24 cellular contexts compared by ENCODE assay signal in genomic region chr3:49535971-49536874, GRCh38. TPM values are rescaled to one million over a fixed set of nuclear protein-coding genes. Genes with fewer than 3 reads are reported as not detected.
DNase-seq lines count a peak whose midpoint lies in the region; ATAC-seq and TF ChIP-seq lines count a peak whose summit lies in the region.
"Had no signal": no experiment of that assay in that cellular context is flagged by ENCODE, and none has a peak within 500 bp of the region (broad histone marks: within the 10 kb centered on the region; RNA-seq: fewer than 3 reads in every experiment).

No MANE protein-coding gene starts in this region.

- H3K4me1 Mint-ChIP-seq in brain (peaks cover 51% of the 10 kb centered on the region), progenitor cell of endocrine pancreas (ENCODE audit: low read depth) (peaks cover 14% of the 10 kb centered on the region)

- peaks cover 23% of the 10 kb centered on the region for H3K36me3 Mint-ChIP-seq in brain
- H3K36me3 Mint-ChIP-seq in progenitor cell of endocrine pancreas (ENCODE audit: insufficient read depth): peaks cover 5% of the 10 kb centered on the region

- H3K36me3 ChIP-seq in liver (ENCODE audit: control insufficient read depth in 4 of 4, insufficient read depth in 3 of 4, low read depth in 1 of 4, low read length in 3 of 4): peaks cover 0 to 18% (median 7%) of the 10 kb centered on the region in 4 donors
- H3K36me3 ChIP-seq in sigmoid colon: peaks cover 5 to 39% (median 24%) of the 10 kb centered on the region in 4 donors

- no peak for TF ChIP-seq POLR2A in sigmoid colon (IDR thresholded peaks at IDR 0.05)

- TF ChIP-seq RAD21 in liver (IDR thresholded peaks at IDR 0.05): peak in 1 of 2 donors; percentile 1

- H3K4me3 Mint-ChIP-seq in brain (peak overlapping the region in 1 of 5 experiments; percentile 51), progenitor cell of endocrine pancreas (ENCODE audit: low read depth) (no peak overlapping the region)
- H3K4me3 Mint-ChIP-seq: activated CD8-positive, alpha-beta T cell treated with anti-CD3 and anti-CD28 coated beads, Interleukin-2, amount 10 ng/mL, durations not matched to agents 7 days and 5 days; activated T-cell treated with anti-CD3 and anti-CD28 coated beads, Interleukin-2, amount 50 U/mL, for 72 hours; T-helper 1 cell treated with Interleukin-12 subunit alpha and Interleukin-12 subunit beta and Interleukin-4 antibody, amounts not matched to agents 30 μg/mL and 1 μg/mL, for 36 hours had no signal

- no peak overlapping the region for H3K9ac ChIP-seq in liver (ENCODE audit: low read depth in 1 of 2, low read length in 2 of 2)

- DNase-seq in EL (peak; percentile 19), progenitor cell of endocrine pancreas (ENCODE audit: low spot score, unreplicated experiment) (no peak), sigmoid colon (no peak), DMS 273 (lab: John Stamatoyannopoulos, UW; ENCODE audit: unreplicated experiment) (no peak)
- DNase-seq: activated CD8-positive, alpha-beta T cell treated with anti-CD3 and anti-CD28 coated beads, Interleukin-2, amount 10 ng/mL, durations not matched to agents 7 days and 5 days; activated T-cell treated with anti-CD3 and anti-CD28 coated beads, Interleukin-2, amount 50 U/mL, for 72 hours; brain microvascular endothelial cell; Calu3; mesenchymal stem cell; NCI-H1048; NCI-H2081; NCI-H510A; Right ventricle myocardium superior; stimulated activated CD4-positive, alpha-beta T cell treated with anti-CD3 and anti-CD28 coated beads, Interleukin-4, amount 100 ng/mL, for 24 hours; WERI-Rb-1 had no signal

- H3K9me3 ChIP-seq in liver (ENCODE audit: control insufficient read depth in 4 of 4, low read length in 3 of 4): no peaks in the 10 kb centered on the region
- H3K9me3 ChIP-seq in sigmoid colon: no peaks in the 10 kb centered on the region
- H3K9me3 ChIP-seq: HAP-1 had no signal

- H3K4me3 ChIP-seq in liver (ENCODE audit: low read depth in 1 of 3, low read length in 3 of 3) (no peak overlapping the region), sigmoid colon (no peak overlapping the region)
- H3K4me3 ChIP-seq: HAP-1, K562, skin epidermis had no signal

- no peak for TF ChIP-seq EP300 in sigmoid colon (IDR thresholded peaks at IDR 0.05)

- H3K27ac Mint-ChIP-seq in brain: peak overlapping the region; percentile 90 to 99 (median 96)
- peak overlapping the region; percentile 24 for H3K27ac Mint-ChIP-seq in progenitor cell of endocrine pancreas
- H3K27ac Mint-ChIP-seq: activated CD8-positive, alpha-beta T cell treated with anti-CD3 and anti-CD28 coated beads, Interleukin-2, amount 10 ng/mL, durations not matched to agents 7 days and 5 days; activated naive CD4-positive, alpha-beta T cell treated with anti-CD3 and anti-CD28 coated beads, Interleukin-2, amount 50 U/mL, for 72 hours; activated T-cell treated with anti-CD3 and anti-CD28 coated beads, Interleukin-2, amount 50 U/mL, for 72 hours; T-helper 1 cell treated with Interleukin-12 subunit alpha and Interleukin-12 subunit beta and Interleukin-4 antibody, amounts not matched to agents 30 μg/mL and 1 μg/mL, for 36 hours had no signal

- intact Hi-C loops in sigmoid colon (cut with DNase I): loop anchor here (5.0 kb wide), 1 partner anchor 306 kb away; no protein-coding TSS in a partner anchor

- H3K9me3 Mint-ChIP-seq in brain (peaks cover 0 to 2% (median 0%) of the 10 kb centered on the region in 5 experiments), progenitor cell of endocrine pancreas (ENCODE audit: low read depth) (no peaks in the 10 kb centered on the region)
- H3K9me3 Mint-ChIP-seq: activated naive CD4-positive, alpha-beta T cell treated with anti-CD3 and anti-CD28 coated beads, Interleukin-2, amount 50 U/mL, for 72 hours; activated T-cell treated with anti-CD3 and anti-CD28 coated beads, Interleukin-2, amount 50 U/mL, for 72 hours; T-helper 1 cell treated with Interleukin-12 subunit alpha and Interleukin-12 subunit beta and Interleukin-4 antibody, amounts not matched to agents 30 μg/mL and 1 μg/mL, for 36 hours had no signal

- H3K27me3 ChIP-seq in liver (ENCODE audit: control insufficient read depth in 4 of 4, insufficient read depth in 4 of 4, low read length in 3 of 4): no peaks in the 10 kb centered on the region
- no peaks in the 10 kb centered on the region for H3K27me3 ChIP-seq in sigmoid colon
- H3K27me3 ChIP-seq: brain microvascular endothelial cell had no signal

- H3K4me1 ChIP-seq in liver (ENCODE audit: control insufficient read depth in 4 of 4, insufficient read depth in 4 of 4, low read length in 3 of 4): peaks cover 26 to 42% (median 35%) of the 10 kb centered on the region in 4 donors
- peaks cover 0 to 28% (median 21%) of the 10 kb centered on the region in 4 donors for H3K4me1 ChIP-seq in sigmoid colon

- WGBS in liver: 21% methylated on average over 7 of the region's 7 CpGs
- WGBS in sigmoid colon, 2 donors: 69 to 76% methylated on average over 7 of the region's 7 CpGs

- H3K27me3 Mint-ChIP-seq in brain (no peaks in the 10 kb centered on the region), progenitor cell of endocrine pancreas (no peaks in the 10 kb centered on the region)

- TF ChIP-seq CTCF in brain (conservative IDR thresholded peaks at IDR 0.05): no peak
- peak; percentile 20 for TF ChIP-seq CTCF in liver (IDR thresholded peaks at IDR 0.05; ENCODE audit: low read depth, low read length, missing input control)
- no peak for TF ChIP-seq CTCF in progenitor cell of endocrine pancreas (IDR thresholded peaks at IDR 0.05; ENCODE audit: unreplicated experiment)
- TF ChIP-seq CTCF in sigmoid colon (IDR thresholded peaks at IDR 0.05): no peak

- peak overlapping the region; percentile 87 to 90 for H3K27ac ChIP-seq in liver (ENCODE audit: low read depth in 1 of 2, low read length in 2 of 2)
- H3K27ac ChIP-seq in sigmoid colon: no peak overlapping the region
- H3K27ac ChIP-seq: brain microvascular endothelial cell, WERI-Rb-1 had no signal

- ATAC-seq in HG03135 (IDR thresholded peaks at IDR 0.05; ENCODE audit: unreplicated experiment): no peak
- no peak for ATAC-seq in HG02759 (IDR thresholded peaks at IDR 0.05; ENCODE audit: unreplicated experiment)
- ATAC-seq: activated CD8-positive, alpha-beta T cell treated with anti-CD3 and anti-CD28 coated beads, Interleukin-2, amount 10 ng/mL, durations not matched to agents 7 days and 5 days; activated naive CD4-positive, alpha-beta T cell treated with anti-CD3 and anti-CD28 coated beads, Interleukin-2, amount 50 U/mL, for 72 hours; activated T-cell treated with anti-CD3 and anti-CD28 coated beads, Interleukin-2, amount 50 U/mL, for 72 hours; K562 had no signal

TF ChIP-seq in liver, 16 proteins besides CTCF, POLR2A, EP300 and RAD21:
- TF ChIP-seq FOXA1 (IDR thresholded peaks at IDR 0.05) (no peak), EGR1 (IDR thresholded peaks at IDR 0.05; ENCODE audit: low read depth in 2 of 2) (peak in 1 of 2 donors; percentile 91), RXRA (IDR thresholded peaks at IDR 0.05) (peak; percentile 51 to 93), GABPA (IDR thresholded peaks at IDR 0.05 in 1 of 2, conservative IDR thresholded peaks at IDR 0.05 in 1 of 2) (no peak), NR2F2 (IDR thresholded peaks at IDR 0.05) (peak; percentile 72), MAX (IDR thresholded peaks at IDR 0.05) (peak; percentile 70), HNF4A (conservative IDR thresholded peaks at IDR 0.05) (peak; percentile 67 to 87), JUND (IDR thresholded peaks at IDR 0.05) (peak in 1 of 2 donors; percentile 92), SP1 (IDR thresholded peaks at IDR 0.05) (peak; percentile 58), FOXA2 (IDR thresholded peaks at IDR 0.05) (peak; percentile 61)
- TF ChIP-seq, protein P1, sequence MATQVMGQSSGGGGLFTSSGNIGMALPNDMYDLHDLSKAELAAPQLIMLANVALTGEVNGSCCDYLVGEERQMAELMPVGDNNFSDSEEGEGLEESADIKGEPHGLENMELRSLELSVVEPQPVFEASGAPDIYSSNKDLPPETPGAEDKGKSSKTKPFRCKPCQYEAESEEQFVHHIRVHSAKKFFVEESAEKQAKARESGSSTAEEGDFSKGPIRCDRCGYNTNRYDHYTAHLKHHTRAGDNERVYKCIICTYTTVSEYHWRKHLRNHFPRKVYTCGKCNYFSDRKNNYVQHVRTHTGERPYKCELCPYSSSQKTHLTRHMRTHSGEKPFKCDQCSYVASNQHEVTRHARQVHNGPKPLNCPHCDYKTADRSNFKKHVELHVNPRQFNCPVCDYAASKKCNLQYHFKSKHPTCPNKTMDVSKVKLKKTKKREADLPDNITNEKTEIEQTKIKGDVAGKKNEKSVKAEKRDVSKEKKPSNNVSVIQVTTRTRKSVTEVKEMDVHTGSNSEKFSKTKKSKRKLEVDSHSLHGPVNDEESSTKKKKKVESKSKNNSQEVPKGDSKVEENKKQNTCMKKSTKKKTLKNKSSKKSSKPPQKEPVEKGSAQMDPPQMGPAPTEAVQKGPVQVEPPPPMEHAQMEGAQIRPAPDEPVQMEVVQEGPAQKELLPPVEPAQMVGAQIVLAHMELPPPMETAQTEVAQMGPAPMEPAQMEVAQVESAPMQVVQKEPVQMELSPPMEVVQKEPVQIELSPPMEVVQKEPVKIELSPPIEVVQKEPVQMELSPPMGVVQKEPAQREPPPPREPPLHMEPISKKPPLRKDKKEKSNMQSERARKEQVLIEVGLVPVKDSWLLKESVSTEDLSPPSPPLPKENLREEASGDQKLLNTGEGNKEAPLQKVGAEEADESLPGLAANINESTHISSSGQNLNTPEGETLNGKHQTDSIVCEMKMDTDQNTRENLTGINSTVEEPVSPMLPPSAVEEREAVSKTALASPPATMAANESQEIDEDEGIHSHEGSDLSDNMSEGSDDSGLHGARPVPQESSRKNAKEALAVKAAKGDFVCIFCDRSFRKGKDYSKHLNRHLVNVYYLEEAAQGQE (IDR thresholded peaks at IDR 0.05): no peak

RNA-seq across cellular contexts. Expression of gene BSN, which starts 18.1 kb away (rescaled TPM):
- 11.8 TPM for polyA plus RNA-seq in brain (ENCODE audit: insufficient read depth, low read depth, low replicate concordance)
- under 1 TPM; 0.42 to 0.67 TPM for total RNA-seq in liver
- polyA plus RNA-seq in liver: under 1 TPM; 0.32 to 0.38 TPM
- total RNA-seq in progenitor cell of endocrine pancreas: 3.0 and 3.8 TPM in 2 replicates
- total RNA-seq in sigmoid colon: under 1 TPM; 0.55 to 0.81 (median 0.69) TPM
- under 1 TPM in 2 of 3 donors, not detected in 1; under 0.01 to 0.35 TPM for polyA plus RNA-seq in sigmoid colon

Comparison
In these comparisons a context has a peak if more than half of its experiments do, and no peak if none do; other contexts are left out.
1. H3K27ac ChIP-seq: peak in liver (2 of 2); none in sigmoid colon (0 of 4).